25 cellular contexts compared by ENCODE assay signal in the genomic region with DNA sequence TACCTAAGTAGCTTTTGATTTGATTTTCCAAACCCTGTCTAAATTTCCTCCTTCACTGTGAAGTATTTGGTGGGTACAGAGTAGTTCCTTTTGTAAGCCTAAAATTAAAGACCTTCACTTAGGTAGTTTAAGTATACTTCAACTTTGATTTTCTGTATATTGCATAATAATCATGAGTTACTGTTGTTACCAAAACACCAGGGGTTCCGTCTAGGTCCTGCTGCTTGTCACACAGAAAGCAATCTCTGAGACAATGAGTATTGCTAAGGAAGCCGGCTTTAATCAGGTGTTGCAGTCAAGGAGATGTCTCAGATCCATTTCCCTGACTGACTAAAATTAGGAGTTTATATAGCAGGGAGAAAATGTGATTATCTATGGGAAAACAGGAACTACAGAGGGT.
"Had no signal": no experiment of that assay in that cellular context is flagged by ENCODE, and none has a peak within 500 bp of the region (broad histone marks: within the 10 kb centered on the region; RNA-seq: fewer than 3 reads in every experiment).

No MANE protein-coding gene starts in this region.

- H3K4me1 ChIP-seq: parathyroid adenoma, uterus had no signal

- H3K27ac ChIP-seq: esophagus muscularis mucosa, parathyroid adenoma, right lobe of liver, skin epidermis, transverse colon, uterus had no signal

- H3K27me3 ChIP-seq: esophagus muscularis mucosa, right lobe of liver, transverse colon, uterus had no signal

- FAIRE-seq: endothelial cell of umbilical vein, frontal cortex had no signal

- H3K27ac Mint-ChIP-seq: activated CD4-positive, alpha-beta memory T cell treated with anti-CD3 and anti-CD28 coated beads for 36 hours; brain; nephron; stimulated activated naive B cell treated with anti-CD40 and anti-IgM and Interleukin-4, amounts not matched to agents 10 μg/mL and 1 μg/mL and 100 μg/mL, for 72 hours; T-helper 17 cell had no signal

- H3K9ac ChIP-seq: parathyroid adenoma had no signal

- H3K9me3 Mint-ChIP-seq: activated CD4-positive, alpha-beta memory T cell treated with anti-CD3 and anti-CD28 coated beads for 36 hours; activated T-cell treated with anti-CD3 and anti-CD28 coated beads, Interleukin-2, amount 50 U/mL, for 72 hours; brain; nephron; stimulated activated naive B cell treated with anti-CD40 and anti-IgM and Interleukin-4, amounts not matched to agents 10 μg/mL and 1 μg/mL and 100 μg/mL, for 72 hours had no signal

- H3K9me3 ChIP-seq: esophagus muscularis mucosa, right lobe of liver, transverse colon, uterus had no signal

- DNase-seq: activated CD4-positive, alpha-beta memory T cell treated with anti-CD3 and anti-CD28 coated beads for 36 hours; activated CD4-positive, alpha-beta T cell treated with anti-CD3 and anti-CD28 coated beads for 48 hours; activated effector memory CD4-positive, alpha-beta T cell treated with anti-CD3 and anti-CD28 coated beads, Interleukin-2, amount 50 U/mL, for 16 hours; activated naive CD4-positive, alpha-beta T cell treated with anti-CD3 and anti-CD28 coated beads, Interleukin-2, amount 50 U/mL, for 16 hours; activated T-cell treated with anti-CD3 and anti-CD28 coated beads, Interleukin-2, amount 50 U/mL, for 72 hours; aorta; caudate nucleus; effector memory CD4-positive, alpha-beta T cell; hippocampal formation; kidney glomerular epithelial cell; nucleus accumbens; right lobe of liver; stimulated activated CD4-positive, alpha-beta T cell treated with anti-CD3 and anti-CD28 coated beads, Interleukin-15, amount 100 ng/mL, for 24 hours; stimulated activated CD8-positive, alpha-beta memory T cell treated with anti-CD3 and anti-CD28 coated beads, Interleukin-4, amount 100 ng/mL, for 48 hours; stimulated activated naive B cell treated with anti-CD40 and anti-IgM and Interleukin-4, amounts not matched to agents 10 μg/mL and 1 μg/mL and 100 μg/mL, for 72 hours; T-helper 17 cell; transverse colon; uterus had no signal

- H3K27me3 Mint-ChIP-seq: activated CD4-positive, alpha-beta memory T cell treated with anti-CD3 and anti-CD28 coated beads for 36 hours; brain; stimulated activated naive B cell treated with anti-CD40 and anti-IgM and Interleukin-4, amounts not matched to agents 10 μg/mL and 1 μg/mL and 100 μg/mL, for 72 hours; T-helper 17 cell had no signal

- H2AFZ ChIP-seq: parathyroid adenoma had no signal

- H3K4me3 ChIP-seq: esophagus muscularis mucosa, right lobe of liver, skin epidermis, transverse colon, uterus had no signal

- H3K36me3 ChIP-seq: esophagus muscularis mucosa, right lobe of liver, transverse colon, uterus had no signal

- H3K4me3 Mint-ChIP-seq: activated CD4-positive, alpha-beta memory T cell treated with anti-CD3 and anti-CD28 coated beads for 36 hours; activated T-cell treated with anti-CD3 and anti-CD28 coated beads, Interleukin-2, amount 50 U/mL, for 72 hours; brain; nephron; stimulated activated naive B cell treated with anti-CD40 and anti-IgM and Interleukin-4, amounts not matched to agents 10 μg/mL and 1 μg/mL and 100 μg/mL, for 72 hours; T-helper 17 cell had no signal

- ATAC-seq: activated T-cell treated with anti-CD3 and anti-CD28 coated beads, Interleukin-2, amount 50 U/mL, for 72 hours; right lobe of liver; T-helper 17 cell had no signal
